ENCODE assay signal across 22 cellular contexts in genomic region chr19:43872547-43873336, GRCh38. TPM values are rescaled to one million over a fixed set of nuclear protein-coding genes. Genes with fewer than 3 reads are reported as not detected.
DNase-seq lines count a peak whose midpoint lies in the region; ATAC-seq, FAIRE-seq and TF ChIP-seq lines count a peak whose summit lies in the region.
"Had no signal": no experiment of that assay in that cellular context is flagged by ENCODE, and none has a peak within 500 bp of the region (broad histone marks: within the 10 kb centered on the region; RNA-seq: fewer than 3 reads in every experiment).

No MANE protein-coding gene starts in this region.

- peaks cover 40% of the 10 kb centered on the region in 2 donors for H3K9me3 Mint-ChIP-seq in activated naive CD4-positive, alpha-beta T cell treated with anti-CD3 and anti-CD28 coated beads, Interleukin-2, amount 50 U/mL, for 72 hours
- H3K9me3 Mint-ChIP-seq in activated naive CD4-positive, alpha-beta T cell treated with anti-CD3 and anti-CD28 coated beads for 36 hours, result peaks cover 52% of the 10 kb centered on the region
- H3K9me3 Mint-ChIP-seq in activated T-cell treated with anti-CD3 and anti-CD28 coated beads, Interleukin-2, amount 50 U/mL, for 4 hours, result peaks cover 51% of the 10 kb centered on the region

- no peaks in the 10 kb centered on the region for H3K36me3 ChIP-seq in fibroblast of lung (ENCODE audit: control insufficient read depth, insufficient read depth, low read length)
- H3K36me3 ChIP-seq: thyroid gland had no signal

- H3K4me2 ChIP-seq in fibroblast of lung (ENCODE audit: extremely low read depth, insufficient read depth, low read length), result no peak overlapping the region

- no peaks in the 10 kb centered on the region for H3K4me1 Mint-ChIP-seq in activated naive CD4-positive, alpha-beta T cell treated with anti-CD3 and anti-CD28 coated beads for 36 hours (ENCODE audit: low read depth)
- H3K4me1 Mint-ChIP-seq in activated T-cell treated with anti-CD3 and anti-CD28 coated beads, Interleukin-2, amount 50 U/mL, for 4 hours (ENCODE audit: low read depth), result no peaks in the 10 kb centered on the region
- H3K4me1 Mint-ChIP-seq: naive thymus-derived CD4-positive, alpha-beta T cell; stimulated activated memory B cell treated with anti-CD40 and anti-IgM and Interleukin-4, amounts not matched to agents 10 μg/mL and 1 μg/mL and 100 μg/mL, for 72 hours had no signal

- H3K4me1 ChIP-seq in fibroblast of lung (ENCODE audit: control insufficient read depth, extremely low read depth, insufficient read depth, low read length), result no peaks in the 10 kb centered on the region
- H3K4me1 ChIP-seq: thyroid gland had no signal

- no peaks in the 10 kb centered on the region for H3K27me3 Mint-ChIP-seq in activated naive CD4-positive, alpha-beta T cell treated with anti-CD3 and anti-CD28 coated beads for 36 hours (ENCODE audit: low read depth)
- no peaks in the 10 kb centered on the region for H3K27me3 Mint-ChIP-seq in activated T-cell treated with anti-CD3 and anti-CD28 coated beads, Interleukin-2, amount 50 U/mL, for 4 hours (ENCODE audit: low read depth)
- H3K27me3 Mint-ChIP-seq: naive thymus-derived CD4-positive, alpha-beta T cell; stimulated activated memory B cell treated with anti-CD40 and anti-IgM and Interleukin-4, amounts not matched to agents 10 μg/mL and 1 μg/mL and 100 μg/mL, for 72 hours had no signal

- CTCF ChIA-PET in activated naive CD4-positive, alpha-beta T cell treated with anti-CD3 and anti-CD28 coated beads for 36 hours (lab: Charles Lee), result no interaction called here

- H3K9ac ChIP-seq in fibroblast of lung (ENCODE audit: insufficient read depth, low read length), result no peak overlapping the region

- intact Hi-C loops in activated naive CD4-positive, alpha-beta T cell treated with anti-CD3 and anti-CD28 coated beads for 36 hours (cut with micrococcal nuclease), result no loop called here

- H3K9me3 ChIP-seq in fibroblast of lung (ENCODE audit: control insufficient read depth, insufficient read depth, low read depth, low read length), result no peaks in the 10 kb centered on the region
- H3K9me3 ChIP-seq: thyroid gland had no signal

- no peak overlapping the region for H3K4me3 ChIP-seq in fibroblast of lung (replicated peaks in 1 of 4; ENCODE audit: control extremely low read depth in 1 of 4, insufficient read depth in 1 of 4, low read depth in 3 of 4, low read length in 4 of 4)
- H3K4me3 ChIP-seq: thyroid gland had no signal

- H3K27me3 ChIP-seq in fibroblast of lung (ENCODE audit: control insufficient read depth, insufficient read depth, low read length), result no peaks in the 10 kb centered on the region
- H3K27me3 ChIP-seq: thyroid gland had no signal

- H3K79me2 ChIP-seq in fibroblast of lung (ENCODE audit: control insufficient read depth, insufficient read depth, low read length), result no peaks in the 10 kb centered on the region

- TF ChIP-seq CTCF in fibroblast of lung (conservative IDR thresholded peaks at IDR 0.05 in 1 of 2, IDR thresholded peaks at IDR 0.05 in 1 of 2; ENCODE audit: low read depth in 1 of 2, low read length in 2 of 2), result no peak

- peak; percentile 50 for FAIRE-seq in urothelium cell line (lab: Jason Lieb, UNC)
- FAIRE-seq: keratinocyte had no signal

- H3K27ac ChIP-seq in fibroblast of lung (ENCODE audit: insufficient read depth, low read length), result no peak overlapping the region
- H3K27ac ChIP-seq: 22Rv1, C4-2B, thyroid gland had no signal

- H3K27ac Mint-ChIP-seq in activated naive CD4-positive, alpha-beta T cell treated with anti-CD3 and anti-CD28 coated beads, Interleukin-2, amount 50 U/mL, for 72 hours, result no peak overlapping the region
- H3K27ac Mint-ChIP-seq in activated naive CD4-positive, alpha-beta T cell treated with anti-CD3 and anti-CD28 coated beads for 36 hours, result no peak overlapping the region
- H3K27ac Mint-ChIP-seq: naive thymus-derived CD4-positive, alpha-beta T cell; stimulated activated memory B cell treated with anti-CD40 and anti-IgM and Interleukin-4, amounts not matched to agents 10 μg/mL and 1 μg/mL and 100 μg/mL, for 72 hours had no signal

- H2AFZ ChIP-seq in fibroblast of lung (ENCODE audit: low read length), result no peak overlapping the region

- no peak for DNase-seq in activated naive CD4-positive, alpha-beta T cell treated with anti-CD3 and anti-CD28 coated beads, Interleukin-2, amount 50 U/mL, for 72 hours (ENCODE audit: low spot score in 2 of 2)
- DNase-seq in activated naive CD4-positive, alpha-beta T cell treated with anti-CD3 and anti-CD28 coated beads for 36 hours, result no peak
- DNase-seq in RPMI7951 (ENCODE audit: low read depth) (peak; percentile 52), fibroblast of lung (ENCODE audit: low read depth in 2 of 2) (peak; percentile 3 to 26), urothelium cell line (ENCODE audit: low spot score) (peak; percentile 29), hepatic stellate cell (ENCODE audit: low spot score) (no peak)
- no peak for DNase-seq in activated T-cell treated with anti-CD3 and anti-CD28 coated beads, Interleukin-2, amount 50 U/mL, for 4 hours
- DNase-seq: activated CD4-positive, alpha-beta T cell treated with anti-CD3 and anti-CD28 coated beads for 48 hours; activated gamma-delta T cell; hippocampal formation; Karpas-422; naive thymus-derived CD4-positive, alpha-beta T cell; NCI-H1105 treated with DMSO at 0.1 percent for 48 hours; NCI-H510A treated with DMSO at 0.1 percent for 48 hours; Right ventricle myocardium superior; thyroid gland had no signal

- peak; percentile 41 to 83 for ATAC-seq in activated naive CD4-positive, alpha-beta T cell treated with anti-CD3 and anti-CD28 coated beads, Interleukin-2, amount 50 U/mL, for 72 hours
- ATAC-seq in activated T-cell treated with anti-CD3 and anti-CD28 coated beads, Interleukin-2, amount 50 U/mL, for 4 hours, result no peak
- ATAC-seq in GM21825 (IDR thresholded peaks at IDR 0.05; ENCODE audit: unreplicated experiment), result no peak
- ATAC-seq: naive thymus-derived CD4-positive, alpha-beta T cell; sciatic nerve; stimulated activated memory B cell treated with anti-CD40 and anti-IgM and Interleukin-4, amounts not matched to agents 10 μg/mL and 1 μg/mL and 100 μg/mL, for 72 hours had no signal

- H4K20me1 ChIP-seq in fibroblast of lung (ENCODE audit: control insufficient read depth, extremely low read depth, insufficient read depth, low read length), result no peaks in the 10 kb centered on the region

- H3K36me3 Mint-ChIP-seq in activated naive CD4-positive, alpha-beta T cell treated with anti-CD3 and anti-CD28 coated beads, Interleukin-2, amount 50 U/mL, for 72 hours, result peaks cover 37 to 48% of the 10 kb centered on the region in 2 donors
- peaks cover 36% of the 10 kb centered on the region for H3K36me3 Mint-ChIP-seq in activated naive CD4-positive, alpha-beta T cell treated with anti-CD3 and anti-CD28 coated beads for 36 hours (ENCODE audit: low read depth)
- H3K36me3 Mint-ChIP-seq in activated T-cell treated with anti-CD3 and anti-CD28 coated beads, Interleukin-2, amount 50 U/mL, for 4 hours (ENCODE audit: insufficient read depth), result peaks cover 15% of the 10 kb centered on the region

- no peak overlapping the region for H3K4me3 Mint-ChIP-seq in activated naive CD4-positive, alpha-beta T cell treated with anti-CD3 and anti-CD28 coated beads for 36 hours
- no peak overlapping the region for H3K4me3 Mint-ChIP-seq in activated T-cell treated with anti-CD3 and anti-CD28 coated beads, Interleukin-2, amount 50 U/mL, for 4 hours
- H3K4me3 Mint-ChIP-seq: naive thymus-derived CD4-positive, alpha-beta T cell; stimulated activated memory B cell treated with anti-CD40 and anti-IgM and Interleukin-4, amounts not matched to agents 10 μg/mL and 1 μg/mL and 100 μg/mL, for 72 hours had no signal

RNA-seq across cellular contexts. Expression of gene ZNF404, which starts 11.0 kb away (rescaled TPM):
- 1 to 10 TPM in 1 of 2 donors, under 1 TPM in 1; 0.73 to 2.7 TPM for total RNA-seq in activated naive CD4-positive, alpha-beta T cell treated with anti-CD3 and anti-CD28 coated beads, Interleukin-2, amount 50 U/mL, for 72 hours
- 1 to 10 TPM; 1.2 to 1.3 TPM for total RNA-seq in activated naive CD4-positive, alpha-beta T cell treated with anti-CD3 and anti-CD28 coated beads for 36 hours
- 1.2 and 1.4 TPM in 2 replicates for total RNA-seq in RPMI7951 (2014; rRNA removed; shearing (Covaris generic))
- total RNA-seq in fibroblast of lung, result 5.3 and 5.9 TPM in 2 replicates
- polyA plus RNA-seq in fibroblast of lung, result 2.0 and 3.8 TPM in 2 replicates
- 2.1 and 2.6 TPM in 2 replicates for polyA plus RNA-seq in fibroblast of lung (2012)
- polyA minus RNA-seq in fibroblast of lung (ENCODE audit: low replicate concordance), result not detected in 2 replicates
- under 1 TPM; 0.22 to 0.51 (median 0.34) TPM for total RNA-seq in activated T-cell treated with anti-CD3 and anti-CD28 coated beads, Interleukin-2, amount 50 U/mL, for 4 hours

RNA-seq across cellular contexts. Expression of gene ZNF283, which starts 45.6 kb away (rescaled TPM):
- total RNA-seq in activated naive CD4-positive, alpha-beta T cell treated with anti-CD3 and anti-CD28 coated beads, Interleukin-2, amount 50 U/mL, for 72 hours, result 10 to 100 TPM in 1 of 2 donors, 1 to 10 TPM in 1; 7.7 to 12.0 TPM
- 1 to 10 TPM; 6.8 to 7.7 TPM for total RNA-seq in activated naive CD4-positive, alpha-beta T cell treated with anti-CD3 and anti-CD28 coated beads for 36 hours
- total RNA-seq in RPMI7951 (2014; rRNA removed; shearing (Covaris generic)), result 8.6 and 9.4 TPM in 2 replicates
- 12.8 and 15.2 TPM in 2 replicates for total RNA-seq in fibroblast of lung
- 3.5 and 5.8 TPM in 2 replicates for polyA plus RNA-seq in fibroblast of lung
- 1.9 and 4.2 TPM in 2 replicates for polyA plus RNA-seq in fibroblast of lung (2012)
- polyA minus RNA-seq in fibroblast of lung (ENCODE audit: low replicate concordance), result 0.59 and 7.7 TPM in 2 replicates
- total RNA-seq in activated T-cell treated with anti-CD3 and anti-CD28 coated beads, Interleukin-2, amount 50 U/mL, for 4 hours, result 1 to 10 TPM; 2.7 to 3.2 (median 3.0) TPM

Comparison
In these comparisons a context has a peak if more than half of its experiments do, and no peak if none do; other contexts are left out.
1. ATAC-seq: peak in activated naive CD4-positive, alpha-beta T cell treated with anti-CD3 and anti-CD28 coated beads, Interleukin-2, amount 50 U/mL, for 72 hours (2 of 2); none in activated T-cell treated with anti-CD3 and anti-CD28 coated beads, Interleukin-2, amount 50 U/mL, for 4 hours (0 of 2) and GM21825 (single experiment).
2. DNase-seq: peak in RPMI7951 (single experiment), fibroblast of lung (2 of 2) and urothelium cell line (single experiment); none in activated naive CD4-positive, alpha-beta T cell treated with anti-CD3 and anti-CD28 coated beads, Interleukin-2, amount 50 U/mL, for 72 hours (0 of 2), activated naive CD4-positive, alpha-beta T cell treated with anti-CD3 and anti-CD28 coated beads for 36 hours (single experiment), activated T-cell treated with anti-CD3 and anti-CD28 coated beads, Interleukin-2, amount 50 U/mL, for 4 hours (single experiment) and hepatic stellate cell (single experiment).